ENCODE assay signal across 19 cellular contexts in genomic region chr13:21231426-21231945, GRCh38.
"Had no signal": no experiment of that assay in that cellular context is flagged by ENCODE, and none has a peak within 500 bp of the region (broad histone marks: within the 10 kb centered on the region; RNA-seq: fewer than 3 reads in every experiment).

No MANE protein-coding gene starts in this region.

- H3K4me3 ChIP-seq: colonic mucosa, dorsolateral prefrontal cortex, pancreas, psoas muscle, right atrium auricular region, tibial artery had no signal

- H3K9me3 ChIP-seq: colonic mucosa, heart right ventricle, pancreas, psoas muscle, right atrium auricular region, tibial artery had no signal

- H3K27ac ChIP-seq: colonic mucosa, dorsolateral prefrontal cortex, heart right ventricle, pancreas, psoas muscle, right atrium auricular region, tibial artery had no signal

- DNase-seq: activated CD4-positive, alpha-beta memory T cell treated with anti-CD3 and anti-CD28 coated beads, Interleukin-2, amount 10 ng/mL, durations not matched to agents 7 days and 5 days; activated CD4-positive, alpha-beta T cell treated with anti-CD3 and anti-CD28 coated beads for 4 hours; activated CD4-positive, CD25-positive, alpha-beta regulatory T cell; activated gamma-delta T cell; activated naive CD4-positive, alpha-beta T cell treated with anti-CD3 and anti-CD28 coated beads, Interleukin-2, amount 50 U/mL, for 16 hours; aorta; colonic mucosa; dorsolateral prefrontal cortex; effector memory CD8-positive, alpha-beta T cell; heart right ventricle; islet precursor cell; left cardiac atrium; pancreas; stimulated activated CD4-positive, alpha-beta T cell treated with anti-CD3 and anti-CD28 coated beads, Interleukin-4, amount 100 ng/mL, for 4 hours; T-cell; T-helper 9 cell had no signal

- H3K4me1 ChIP-seq: colonic mucosa, pancreas, psoas muscle, right atrium auricular region, tibial artery had no signal

- ATAC-seq: effector memory CD8-positive, alpha-beta T cell; T-cell had no signal

- H3K27me3 ChIP-seq: colonic mucosa, dorsolateral prefrontal cortex, heart right ventricle, pancreas, right atrium auricular region, tibial artery had no signal

- H3K36me3 ChIP-seq: colonic mucosa, heart right ventricle, pancreas, right atrium auricular region, tibial artery had no signal
